ENCODE assay signal across 9 cellular contexts in the genomic region with DNA sequence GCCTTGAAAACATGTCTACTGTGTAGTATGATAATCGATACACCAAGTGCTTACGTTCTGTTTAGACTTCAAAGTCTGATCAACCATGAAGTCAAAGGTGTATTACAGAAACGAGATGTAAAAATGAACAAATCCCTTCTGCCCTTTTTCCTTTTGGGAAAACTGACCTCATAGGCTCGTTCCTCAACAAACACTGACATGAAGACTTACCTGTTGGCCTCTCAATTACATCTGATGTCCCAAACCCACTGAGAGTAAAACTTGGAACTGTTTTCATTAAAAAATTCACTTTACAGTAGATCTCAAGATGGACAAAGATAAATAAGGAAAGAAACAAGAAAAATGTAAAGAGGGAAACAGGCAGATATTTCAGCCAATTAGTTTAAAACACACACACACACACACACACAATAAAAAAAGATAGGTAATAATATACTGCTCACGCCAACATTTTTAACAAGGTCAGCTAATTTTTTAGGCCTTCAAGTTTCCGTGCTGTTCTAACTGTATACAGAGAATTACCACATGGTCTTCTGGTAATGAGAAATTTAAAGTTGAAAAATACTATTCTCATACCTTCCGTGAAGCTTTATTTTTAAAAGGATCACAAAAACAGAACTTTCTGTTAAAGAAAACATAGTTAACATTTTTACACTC. TPM values are rescaled to one million over a fixed set of nuclear protein-coding genes. Genes with fewer than 3 reads are reported as not detected.
DNase-seq lines count a peak whose midpoint lies in the region; ATAC-seq, FAIRE-seq and TF ChIP-seq lines count a peak whose summit lies in the region.
"Had no signal": no experiment of that assay in that cellular context is flagged by ENCODE, and none has a peak within 500 bp of the region (broad histone marks: within the 10 kb centered on the region; RNA-seq: fewer than 3 reads in every experiment).

No MANE protein-coding gene starts in this region.

- no peak overlapping the region for H3K27ac ChIP-seq in breast epithelium

- H3K27ac Mint-ChIP-seq in MCF 10A (ENCODE audit: low read depth, unreplicated experiment), result peak overlapping the region; percentile 63
- H3K27ac Mint-ChIP-seq in glutamatergic neuron (ENCODE audit: unreplicated experiment), result no peak overlapping the region
- peak overlapping the region; percentile 42 to 82 for H3K27ac Mint-ChIP-seq in stimulated activated naive CD8-positive, alpha-beta T cell treated with anti-CD3 and anti-CD28 coated beads, Interleukin-15, amount 100 ng/mL, for 72 hours

- no peaks in the 10 kb centered on the region for H3K36me3 ChIP-seq in breast epithelium

- no peaks in the 10 kb centered on the region for H3K9me3 ChIP-seq in breast epithelium

- no peak for TF ChIP-seq CTCF in MCF 10A (IDR thresholded peaks at IDR 0.05; ENCODE audit: unreplicated experiment)
- no peak for TF ChIP-seq CTCF in breast epithelium (IDR thresholded peaks at IDR 0.05)
- no peak for TF ChIP-seq CTCF in WI38 (IDR thresholded peaks at IDR 0.05; ENCODE audit: low read depth, low read length)
- TF ChIP-seq CTCF in glutamatergic neuron (IDR thresholded peaks at IDR 0.05; ENCODE audit: partially characterized antibody, unreplicated experiment), result no peak
- no peak for TF ChIP-seq CTCF in D721Med (IDR thresholded peaks at IDR 0.05; ENCODE audit: insufficient read depth, missing control alignments)

- H3K27me3 ChIP-seq in breast epithelium, result no peaks in the 10 kb centered on the region

- peaks cover 67% of the 10 kb centered on the region for H3K36me3 Mint-ChIP-seq in MCF 10A (ENCODE audit: insufficient read depth, unreplicated experiment)
- H3K36me3 Mint-ChIP-seq in glutamatergic neuron (ENCODE audit: unreplicated experiment), result no peaks in the 10 kb centered on the region

- CTCF ChIA-PET in MCF 10A (lab: Yijun Ruan, JAX), result interaction anchor here (0.6 to 1.5 kb wide), 4 partner anchors 36 to 95 kb away, joined by 3 to 6 read pairs (median 4); no protein-coding TSS in a partner anchor

- intact Hi-C loops in MCF 10A (cut with micrococcal nuclease), result no loop called here
- intact Hi-C loops in breast epithelium (cut with DNase I; ENCODE audit: low total_unique reads), result no loop called here

- peaks cover 0 to 7% of the 10 kb centered on the region in 2 donors for H3K4me1 ChIP-seq in breast epithelium

- H3K4me1 Mint-ChIP-seq in MCF 10A (ENCODE audit: insufficient read depth, unreplicated experiment) (peaks cover 34% of the 10 kb centered on the region), glutamatergic neuron (ENCODE audit: low read depth, unreplicated experiment) (peaks cover 15% of the 10 kb centered on the region)
- H3K4me1 Mint-ChIP-seq in stimulated activated naive CD8-positive, alpha-beta T cell treated with anti-CD3 and anti-CD28 coated beads, Interleukin-15, amount 100 ng/mL, for 72 hours, result peaks cover 43% of the 10 kb centered on the region

- peak overlapping the region in 1 of 3 donors; percentile 12 for H3K4me3 ChIP-seq in breast epithelium
- H3K4me3 ChIP-seq in WI38 (ENCODE audit: low read depth, low read length), result peak overlapping the region; percentile 90

- DNase-seq in MCF 10A (ENCODE audit: unreplicated experiment), result peak; percentile 5
- DNase-seq in breast epithelium (ENCODE audit: low spot score in 2 of 2), result no peak
- DNase-seq in glutamatergic neuron, result no peak
- no peak for DNase-seq in stimulated activated naive CD8-positive, alpha-beta T cell treated with anti-CD3 and anti-CD28 coated beads, Interleukin-15, amount 100 ng/mL, for 72 hours
- DNase-seq in D721Med (ENCODE audit: insufficient read length, low spot score), result no peak
- no peak for DNase-seq in midbrain (lab: John Stamatoyannopoulos, UW)
- DNase-seq: left cardiac atrium had no signal

- H3K4me3 Mint-ChIP-seq in MCF 10A (ENCODE audit: unreplicated experiment), result peak overlapping the region; percentile 89
- peak overlapping the region; percentile 93 for H3K4me3 Mint-ChIP-seq in glutamatergic neuron (ENCODE audit: unreplicated experiment)
- H3K4me3 Mint-ChIP-seq in stimulated activated naive CD8-positive, alpha-beta T cell treated with anti-CD3 and anti-CD28 coated beads, Interleukin-15, amount 100 ng/mL, for 72 hours, result peak overlapping the region; percentile 78 to 85

- no TSS peak for BruUV-seq in MCF 10A (replicated peaks; lab: Mats Ljungman, UMichigan)

- H3K9me3 Mint-ChIP-seq in MCF 10A (ENCODE audit: unreplicated experiment), result no peaks in the 10 kb centered on the region
- peaks cover 2% of the 10 kb centered on the region for H3K9me3 Mint-ChIP-seq in glutamatergic neuron (ENCODE audit: unreplicated experiment)
- H3K9me3 Mint-ChIP-seq in stimulated activated naive CD8-positive, alpha-beta T cell treated with anti-CD3 and anti-CD28 coated beads, Interleukin-15, amount 100 ng/mL, for 72 hours, result no peaks in the 10 kb centered on the region

- no peak for TF ChIP-seq POLR2A in breast epithelium (IDR thresholded peaks at IDR 0.05)

- ATAC-seq in stimulated activated naive CD8-positive, alpha-beta T cell treated with anti-CD3 and anti-CD28 coated beads, Interleukin-15, amount 100 ng/mL, for 72 hours, result no peak
- ATAC-seq in GM21526 (IDR thresholded peaks at IDR 0.05; ENCODE audit: low FRiP score, unreplicated experiment), result no peak
- ATAC-seq: left cardiac atrium had no signal

- POLR2A ChIA-PET in MCF 10A (lab: Yijun Ruan, JAX), result interaction anchor here (0.8 to 6.8 kb wide), 10 partner anchors 10 to 163 kb away, joined by 3 to 226 read pairs (median 13); partner anchors contain the start of genes BRWD1 and PSMG1

- no peak for FAIRE-seq in D721Med (lab: Jason Lieb, UNC)

- H3K27me3 Mint-ChIP-seq in MCF 10A (ENCODE audit: insufficient read depth, unreplicated experiment), result no peaks in the 10 kb centered on the region
- peaks cover 1% of the 10 kb centered on the region for H3K27me3 Mint-ChIP-seq in glutamatergic neuron (ENCODE audit: unreplicated experiment)
- H3K27me3 Mint-ChIP-seq in stimulated activated naive CD8-positive, alpha-beta T cell treated with anti-CD3 and anti-CD28 coated beads, Interleukin-15, amount 100 ng/mL, for 72 hours, result no peaks in the 10 kb centered on the region

RNA-seq across cellular contexts. Expression of gene HMGN1, which starts 2.1 kb away (rescaled TPM):
- total RNA-seq in MCF 10A (2022) (360 TPM in 2 replicates), breast epithelium (100 to 1,000 TPM in 2 of 3 donors, 10 to 100 TPM in 1; 68.5 to 166 (median 127) TPM), glutamatergic neuron (ENCODE audit: unreplicated experiment) (231 TPM)

RNA-seq across cellular contexts. Expression of gene BRWD1, which starts 33.4 kb away (rescaled TPM):
- total RNA-seq in MCF 10A (2022) (36.0 and 45.4 TPM in 2 replicates), breast epithelium (100 to 1,000 TPM in 2 of 3 donors, 10 to 100 TPM in 1; 65.4 to 128 (median 105) TPM), glutamatergic neuron (ENCODE audit: unreplicated experiment) (64.6 TPM)
